8 cellular contexts compared by ENCODE assay signal in the genomic region with DNA sequence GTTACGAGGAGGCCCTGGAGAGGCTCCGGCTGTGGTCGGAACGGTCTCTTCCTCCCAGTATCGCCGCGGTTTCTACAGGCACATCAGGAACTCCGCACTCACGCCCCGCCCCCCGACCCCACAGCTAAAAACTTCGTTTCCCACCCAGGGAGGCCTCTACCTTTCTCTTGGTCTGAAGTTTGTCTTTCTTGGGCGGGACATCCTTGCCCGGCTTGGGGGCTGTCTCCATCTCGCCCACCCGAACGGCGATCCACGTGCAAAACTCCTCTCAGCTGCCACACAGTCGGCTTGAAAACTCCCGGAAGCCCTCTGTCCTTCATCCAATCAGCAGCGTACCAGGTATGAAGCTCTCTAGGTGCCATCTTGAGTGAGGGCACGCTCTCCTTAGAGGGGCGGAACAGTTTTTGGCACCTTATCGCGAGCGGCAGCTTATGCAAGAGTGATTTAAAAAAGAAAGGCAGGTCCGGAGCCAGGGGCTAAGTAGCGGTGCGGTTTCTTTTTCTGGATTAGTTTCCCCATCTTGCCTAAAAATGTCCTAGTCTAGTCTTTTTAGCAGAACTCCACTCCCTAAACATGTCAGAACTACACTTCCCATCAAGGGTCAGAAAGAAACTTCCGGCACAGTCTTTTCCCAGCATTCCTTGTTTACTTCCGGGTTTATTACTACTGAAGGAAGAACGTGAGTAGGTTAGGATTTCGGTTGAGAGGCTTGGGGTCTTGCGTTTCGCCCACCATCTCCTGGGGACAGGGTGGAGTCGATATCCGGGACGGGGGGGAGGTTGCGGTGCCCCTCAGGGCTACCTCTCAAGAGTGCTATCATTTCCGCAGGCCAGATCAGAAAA. TPM values are rescaled to one million over a fixed set of nuclear protein-coding genes. Genes with fewer than 3 reads are reported as not detected.
DNase-seq lines count a peak whose midpoint lies in the region; ATAC-seq and TF ChIP-seq lines count a peak whose summit lies in the region.

A gene (plus strand): TSS at position 660 of the 842 bp plus-strand sequence. CDS start 256 bp downstream, outside the sequence.
A gene with protein sequence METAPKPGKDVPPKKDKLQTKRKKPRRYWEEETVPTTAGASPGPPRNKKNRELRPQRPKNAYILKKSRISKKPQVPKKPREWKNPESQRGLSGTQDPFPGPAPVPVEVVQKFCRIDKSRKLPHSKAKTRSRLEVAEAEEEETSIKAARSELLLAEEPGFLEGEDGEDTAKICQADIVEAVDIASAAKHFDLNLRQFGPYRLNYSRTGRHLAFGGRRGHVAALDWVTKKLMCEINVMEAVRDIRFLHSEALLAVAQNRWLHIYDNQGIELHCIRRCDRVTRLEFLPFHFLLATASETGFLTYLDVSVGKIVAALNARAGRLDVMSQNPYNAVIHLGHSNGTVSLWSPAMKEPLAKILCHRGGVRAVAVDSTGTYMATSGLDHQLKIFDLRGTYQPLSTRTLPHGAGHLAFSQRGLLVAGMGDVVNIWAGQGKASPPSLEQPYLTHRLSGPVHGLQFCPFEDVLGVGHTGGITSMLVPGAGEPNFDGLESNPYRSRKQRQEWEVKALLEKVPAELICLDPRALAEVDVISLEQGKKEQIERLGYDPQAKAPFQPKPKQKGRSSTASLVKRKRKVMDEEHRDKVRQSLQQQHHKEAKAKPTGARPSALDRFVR (minus strand): TSS at position 298 of the 842 bp plus-strand sequence. CDS start 69 bp downstream, at position 229.

- TF ChIP-seq CTCF in activated B cell treated with CpG ODN at 0.5 μM for 24 hours (IDR thresholded peaks at IDR 0.05) = no peak

- intact Hi-C loops in activated B cell treated with CpG ODN at 0.5 μM for 24 hours (cut with micrococcal nuclease) = loop anchor here (1.0 to 2.0 kb wide), 6 partner anchors 10 to 89 kb away; a partner anchor contains a TSS

- peak; percentile 91 for ATAC-seq in GM19025 (IDR thresholded peaks at IDR 0.05; ENCODE audit: low read depth, unreplicated experiment)
- ATAC-seq in HG03196 (IDR thresholded peaks at IDR 0.05; ENCODE audit: unreplicated experiment) = peak; percentile 79
- ATAC-seq in activated B cell treated with CpG ODN at 0.5 μM for 24 hours (ENCODE audit: low read depth) = peak; percentile 94

- H3K4me3 Mint-ChIP-seq in activated B cell treated with CpG ODN at 0.5 μM for 24 hours = peak within 1 kb of the TSS; percentile 100

- POLR2A ChIA-PET in activated B cell treated with CpG ODN at 0.5 μM for 24 hours (lab: Charles Lee) = interaction anchor here (0.6 to 5.4 kb wide), 29 partner anchors 8 to 1637 kb away, joined by 3 to 80 read pairs (median 6); a partner anchor contains a TSS

- H3K4me1 Mint-ChIP-seq in activated B cell treated with CpG ODN at 0.5 μM for 24 hours = peaks cover 48% of the 10 kb centered on the region

- peaks cover 80% of the 10 kb centered on the region for H3K36me3 Mint-ChIP-seq in activated B cell treated with CpG ODN at 0.5 μM for 24 hours (ENCODE audit: low read depth)

- H3K27me3 Mint-ChIP-seq in activated B cell treated with CpG ODN at 0.5 μM for 24 hours = no peaks in the 10 kb centered on the region

- DNase-seq in AG20443 (ENCODE audit: low spot score) (peak; percentile 93), NCI-H226 (peak; percentile 90), activated B cell treated with CpG ODN at 0.5 μM for 24 hours (peak; percentile 66), cerebellar cortex (ENCODE audit: low spot score) (peak; percentile 98), islet precursor cell (peak; percentile 93)
- DNase-seq in stimulated activated CD4-positive, alpha-beta T cell treated with anti-CD3 and anti-CD28 coated beads, Interleukin-12 subunit alpha, Interleukin-12 subunit beta, amount 100 ng/mL, for 48 hours (ENCODE audit: low read depth in 2 of 3, low spot score in 1 of 3) = peak; percentile 65 to 72 (median 71)

- peak within 1 kb of the TSS; percentile 95 for H3K27ac Mint-ChIP-seq in activated B cell treated with CpG ODN at 0.5 μM for 24 hours

- no peaks in the 10 kb centered on the region for H3K9me3 Mint-ChIP-seq in activated B cell treated with CpG ODN at 0.5 μM for 24 hours

- CTCF ChIA-PET in activated B cell treated with CpG ODN at 0.5 μM for 24 hours (lab: Charles Lee) = interaction anchor here (0.7 to 3.9 kb wide), 7 partner anchors 9 to 56 kb away, joined by 3 to 21 read pairs (median 5); a partner anchor contains a TSS

RNA-seq across cellular contexts. Expression of the first gene that starts in this region (rescaled TPM):
- total RNA-seq in activated B cell treated with CpG ODN at 0.5 μM for 24 hours = 82.8 and 95.1 TPM in 2 replicates

RNA-seq across cellular contexts. Expression of the second gene that starts in this region (rescaled TPM):
- 114 and 117 TPM in 2 replicates for total RNA-seq in activated B cell treated with CpG ODN at 0.5 μM for 24 hours

Comparison
In these comparisons a context has a peak if more than half of its experiments do, and no peak if none do; other contexts are left out.
1. Peak in every context shown above with its lines: DNase-seq and ATAC-seq.